In genomic region chr13:56515441-56515840, GRCh38 we compare ENCODE assay signal across 19 cellular contexts.
"Had no signal": no experiment of that assay in that cellular context is flagged by ENCODE, and none has a peak within 500 bp of the region (broad histone marks: within the 10 kb centered on the region; RNA-seq: fewer than 3 reads in every experiment).

No MANE protein-coding gene starts in this region.

- DNase-seq: KBM-7, MG63, NCI-H1092, NCI-H1436 treated with DMSO at 0.1 percent for 48 hours, NCI-H1694, NCI-H187 treated with DMSO at 0.1 percent for 48 hours, NCI-H2029 treated with DMSO at 0.1 percent for 48 hours, NCI-H2171, NCI-H226, NCI-H446, NCI-H510A, NCI-H524 treated with DMSO at 0.1 percent for 48 hours, NCI-H774, Right ventricle myocardium superior, RPMI8226, SIG-M5 had no signal

- H3K27me3 ChIP-seq: SJSA1 had no signal

- H3K9me3 ChIP-seq: MG63, SJSA1 had no signal

- H3K27ac ChIP-seq: HL-60, SJSA1, SK-N-MC had no signal

- H3K4me3 ChIP-seq: MG63, SJSA1, SK-N-MC had no signal

- H3K36me3 ChIP-seq: MG63, SJSA1 had no signal

- H3K4me1 ChIP-seq: SJSA1 had no signal
